ENCODE assay signal across 21 cellular contexts in genomic region chrX:46125139-46125538, GRCh38.
DNase-seq lines count a peak whose midpoint lies in the region; TF ChIP-seq lines count a peak whose summit lies in the region.
"Had no signal": no experiment of that assay in that cellular context is flagged by ENCODE, and none has a peak within 500 bp of the region (broad histone marks: within the 10 kb centered on the region; RNA-seq: fewer than 3 reads in every experiment).

No MANE protein-coding gene starts in this region.

- no peak overlapping the region for H3K4me2 ChIP-seq in fibroblast of lung (ENCODE audit: extremely low read depth, insufficient read depth, low read length)

- no peak for TF ChIP-seq CTCF in fibroblast of lung (conservative IDR thresholded peaks at IDR 0.05 in 1 of 2, IDR thresholded peaks at IDR 0.05 in 1 of 2; ENCODE audit: low read depth in 1 of 2, low read length in 2 of 2)
- no peak for TF ChIP-seq CTCF in ascending aorta (IDR thresholded peaks at IDR 0.05)

- no peak overlapping the region for H2AFZ ChIP-seq in fibroblast of lung (ENCODE audit: low read length)

- H3K36me3 ChIP-seq in fibroblast of lung (ENCODE audit: control insufficient read depth, insufficient read depth, low read length) (no peaks in the 10 kb centered on the region), ascending aorta (no peaks in the 10 kb centered on the region)
- H3K36me3 ChIP-seq: HAP-1, heart left ventricle had no signal

- H3K9me3 ChIP-seq in fibroblast of lung (ENCODE audit: control insufficient read depth, insufficient read depth, low read depth, low read length), result no peaks in the 10 kb centered on the region
- no peaks in the 10 kb centered on the region for H3K9me3 ChIP-seq in ascending aorta
- H3K9me3 ChIP-seq: HAP-1, heart left ventricle, mucosa of descending colon, testis had no signal

- H4K20me1 ChIP-seq in fibroblast of lung (ENCODE audit: control insufficient read depth, extremely low read depth, insufficient read depth, low read length), result no peaks in the 10 kb centered on the region

- DNase-seq in SIG-M5 treated with dmso at 0.1 percent for 504 hours (lab: John Stamatoyannopoulos, UW; ENCODE audit: unreplicated experiment) (peak; percentile 5), SIG-M5 (lab: John Stamatoyannopoulos, UW) (no peak), NOMO-1 treated with DMSO at 0.1 percent for 48 hours (lab: John Stamatoyannopoulos, UW; ENCODE audit: unreplicated experiment) (peak; percentile 63), fibroblast of lung (ENCODE audit: low read depth in 2 of 2) (peak; percentile 7 to 17), COLO668 (lab: John Stamatoyannopoulos, UW; ENCODE audit: unreplicated experiment) (no peak), NCI-H2081 (lab: John Stamatoyannopoulos, UW) (no peak), ascending aorta (ENCODE audit: low spot score in 2 of 2) (no peak), COR-L47 (lab: John Stamatoyannopoulos, UW) (no peak)
- DNase-seq: activated CD8-positive, alpha-beta memory T cell treated with anti-CD3 and anti-CD28 coated beads for 24 hours; amygdala; CD4-positive, alpha-beta T cell; heart left ventricle; kidney glomerular epithelial cell; mucosa of descending colon; NCI-H1417 treated with DMSO at 0.1 percent for 48 hours; NCI-H226; stimulated activated CD4-positive, alpha-beta T cell treated with anti-CD3 and anti-CD28 coated beads, Interleukin-4, amount 100 ng/mL, for 1 hour; testis had no signal

- no peak overlapping the region for H3K4me3 ChIP-seq in fibroblast of lung (replicated peaks in 1 of 4; ENCODE audit: control extremely low read depth in 1 of 4, insufficient read depth in 1 of 4, low read depth in 3 of 4, low read length in 4 of 4)
- no peak overlapping the region for H3K4me3 ChIP-seq in ascending aorta
- H3K4me3 ChIP-seq: HAP-1, heart left ventricle, mucosa of descending colon, testis had no signal

- H3K27me3 ChIP-seq in fibroblast of lung (ENCODE audit: control insufficient read depth, insufficient read depth, low read length) (no peaks in the 10 kb centered on the region), ascending aorta (no peaks in the 10 kb centered on the region)
- H3K27me3 ChIP-seq: testis had no signal

- H3K79me2 ChIP-seq in fibroblast of lung (ENCODE audit: control insufficient read depth, insufficient read depth, low read length), result no peaks in the 10 kb centered on the region

- intact Hi-C loops in ascending aorta (cut with DNase I), result no loop called here

- H3K4me1 ChIP-seq in fibroblast of lung (ENCODE audit: control insufficient read depth, extremely low read depth, insufficient read depth, low read length), result no peaks in the 10 kb centered on the region
- no peaks in the 10 kb centered on the region for H3K4me1 ChIP-seq in ascending aorta
- H3K4me1 ChIP-seq: HAP-1, heart left ventricle, testis had no signal

- H3K9ac ChIP-seq in fibroblast of lung (ENCODE audit: insufficient read depth, low read length), result no peak overlapping the region

- H3K27ac ChIP-seq in fibroblast of lung (ENCODE audit: insufficient read depth, low read length) (no peak overlapping the region), ascending aorta (no peak overlapping the region)
- H3K27ac ChIP-seq: 22Rv1, heart left ventricle, testis, VCaP had no signal

Comparison
In these comparisons a context has a peak if more than half of its experiments do, and no peak if none do; other contexts are left out.
1. DNase-seq: peak in SIG-M5 treated with dmso at 0.1 percent for 504 hours (single experiment), NOMO-1 treated with DMSO at 0.1 percent for 48 hours (single experiment) and fibroblast of lung (2 of 2); none in SIG-M5 (single experiment), COLO668 (single experiment), NCI-H2081 (0 of 2), ascending aorta (0 of 2) and COR-L47 (single experiment).